In the genomic region with DNA sequence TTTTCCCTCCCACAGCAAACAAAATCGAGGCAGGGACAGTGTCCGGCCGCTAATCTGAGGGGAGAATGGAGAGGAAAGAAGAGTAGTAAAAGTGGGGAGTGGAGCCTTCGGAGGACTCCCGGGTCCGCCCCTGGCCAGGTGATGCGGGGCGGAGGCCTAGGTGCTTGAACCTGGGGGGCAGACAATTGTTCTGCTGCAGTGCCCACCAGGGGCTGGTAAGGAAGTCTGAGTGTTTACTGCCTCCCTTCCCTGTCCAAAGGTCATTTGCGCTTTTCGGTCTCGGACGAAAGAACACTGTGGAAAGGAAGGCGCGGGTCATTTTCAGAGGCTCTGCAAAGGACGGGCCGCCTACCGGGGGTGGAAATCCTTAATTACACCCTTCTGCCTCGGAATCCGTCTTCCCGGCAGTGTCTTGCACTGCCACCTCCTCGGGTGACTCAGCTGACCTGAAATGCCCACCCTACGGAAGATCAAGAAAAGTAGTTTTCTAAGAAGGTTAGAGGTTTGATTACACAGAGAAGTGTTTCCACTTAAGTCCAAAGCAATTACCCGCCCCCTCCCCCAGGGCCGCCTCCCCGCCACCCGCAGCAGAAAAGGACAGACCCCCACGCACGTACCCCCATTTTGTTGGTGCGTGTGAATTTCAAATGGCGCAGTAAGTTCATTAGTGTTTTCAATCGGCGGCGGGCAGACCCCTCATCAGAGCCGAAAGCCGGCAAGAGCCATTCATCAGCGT, we compare ENCODE assay signal across 7 cellular contexts.
A peak's percentile ranks its signal among the peaks of the same experiment; 100 is the strongest.
DNase-seq lines count a peak whose midpoint lies in the region; ATAC-seq, FAIRE-seq and TF ChIP-seq lines count a peak whose summit lies in the region.

No MANE protein-coding gene starts in this region.

- CTCF ChIA-PET in activated CD8-positive, alpha-beta T cell treated with anti-CD3 and anti-CD28 coated beads for 36 hours (lab: Charles Lee) = no interaction called here

- H3K23me2 ChIP-seq in H9 (ENCODE audit: insufficient read length, low read depth, low read length, poor library complexity, severe bottlenecking) = peaks cover 24% of the 10 kb centered on the region

- no CpG with 5 or more reads among the region's 36 CpGs for WGBS in H9 (ENCODE audit: extremely low coverage, insufficient read length, low lambda C conversion rate)
- WGBS in small intestine, 3 donors = 1 to 7% (median 2%) methylated on average over 35 to 36 of the region's 36 CpGs

- TF ChIP-seq CTCF in H9 (conservative IDR thresholded peaks at IDR 0.05) = no peak; the same call in 2 of the 3 replicates
- no peak for TF ChIP-seq CTCF in activated CD8-positive, alpha-beta T cell treated with anti-CD3 and anti-CD28 coated beads for 36 hours (IDR thresholded peaks at IDR 0.05)

- H4K5ac ChIP-seq in H9 (ENCODE audit: insufficient read length, low read depth, low read length) = no peak overlapping the region

- H3K9me3 Mint-ChIP-seq in H9 = peaks cover 0 to 2% of the 10 kb centered on the region in 2 experiments; a peak in 3 of 5 replicates
- H3K9me3 Mint-ChIP-seq in activated CD8-positive, alpha-beta T cell treated with anti-CD3 and anti-CD28 coated beads for 36 hours = no peaks in the 10 kb centered on the region

- peak overlapping the region; percentile 99 for H3K4me2 ChIP-seq in H9 (ENCODE audit: insufficient read depth, insufficient read length, low read length)

- no peak overlapping the region for H4K91ac ChIP-seq in H9 (ENCODE audit: insufficient read length, low read depth, low read length)

- peak overlapping the region; percentile 63 for H3K9ac ChIP-seq in H9 (ENCODE audit: extremely low read depth, insufficient read length, low read length)

- no peaks in the 10 kb centered on the region for H3K9me3 ChIP-seq in H9 (ENCODE audit: control insufficient read depth, low read depth, low read length)
- H3K9me3 ChIP-seq in small intestine (ENCODE audit: control insufficient read depth, low read depth) = no peaks in the 10 kb centered on the region

- no peak overlapping the region for H2BK20ac ChIP-seq in H9 (ENCODE audit: low read depth, low read length, poor library complexity, severe bottlenecking)

- no peak overlapping the region for H2BK5ac ChIP-seq in H9 (ENCODE audit: insufficient read length, low read length)

- H2BK12ac ChIP-seq in H9 (ENCODE audit: insufficient read length, low read depth, low read length) = no peak overlapping the region

- peaks cover 32% of the 10 kb centered on the region for H3K27me3 Mint-ChIP-seq in H9 (ENCODE audit: low read depth)
- H3K27me3 Mint-ChIP-seq in activated CD8-positive, alpha-beta T cell treated with anti-CD3 and anti-CD28 coated beads for 36 hours = peaks cover 55% of the 10 kb centered on the region

- H2BK15ac ChIP-seq in H9 (ENCODE audit: low read depth, low read length) = no peak overlapping the region

- H2AFZ ChIP-seq in H9 (ENCODE audit: low read length) = no peak overlapping the region

- no peak overlapping the region for H3K27ac ChIP-seq in H9 (ENCODE audit: insufficient read length, low read depth, low read length)
- peak overlapping the region in 1 of 2 donors; percentile 60 for H3K27ac ChIP-seq in small intestine (ENCODE audit: low read depth in 1 of 2, low read length in 1 of 2)

- POLR2A ChIA-PET in activated CD8-positive, alpha-beta T cell treated with anti-CD3 and anti-CD28 coated beads for 36 hours (lab: Charles Lee) = no interaction called here

- no peak overlapping the region for H3K4ac ChIP-seq in H9 (ENCODE audit: low read depth, low read length)

- no peak for FAIRE-seq in small intestine (lab: Jason Lieb, UNC)

- H3K4me3 Mint-ChIP-seq in H9 = peak overlapping the region; percentile 92 to 95
- peak overlapping the region; percentile 59 for H3K4me3 Mint-ChIP-seq in activated CD8-positive, alpha-beta T cell treated with anti-CD3 and anti-CD28 coated beads for 36 hours

- no peak for ATAC-seq in activated CD8-positive, alpha-beta T cell treated with anti-CD3 and anti-CD28 coated beads for 36 hours
- no peak for ATAC-seq in GM21717 (IDR thresholded peaks at IDR 0.05; ENCODE audit: unreplicated experiment)

- no peak overlapping the region for H3K56ac ChIP-seq in H9 (ENCODE audit: insufficient read length, low read depth, low read length)

- DNase-seq in H9 (no peak), small intestine (peak; percentile 77), NCI-H2196 treated with DMSO at 0.1 percent for 48 hours (lab: John Stamatoyannopoulos, UW; ENCODE audit: unreplicated experiment) (no peak), NCI-H1436 treated with DMSO at 0.1 percent for 48 hours (lab: John Stamatoyannopoulos, UW) (no peak)
- DNase-seq in activated CD8-positive, alpha-beta T cell treated with anti-CD3 and anti-CD28 coated beads for 36 hours = peak; percentile 4

- H3K27ac Mint-ChIP-seq in H9 = peak overlapping the region; percentile 90 to 97 (median 94); a peak in 6 of 7 replicates
- no peak overlapping the region for H3K27ac Mint-ChIP-seq in activated CD8-positive, alpha-beta T cell treated with anti-CD3 and anti-CD28 coated beads for 36 hours

- peaks cover 4% of the 10 kb centered on the region; the same call in 1 of the 2 replicates for H3K27me3 ChIP-seq in H9 (ENCODE audit: insufficient read depth, low read length)
- H3K27me3 ChIP-seq in small intestine (ENCODE audit: control insufficient read depth in 2 of 2, insufficient read depth in 2 of 2, low read length in 2 of 2) = peaks cover 0 to 17% of the 10 kb centered on the region in 2 donors

- H3K18ac ChIP-seq in H9 (ENCODE audit: insufficient read length, low read depth, low read length) = no peak overlapping the region

- H3T11ph ChIP-seq in H9 (ENCODE audit: low read length) = no peak overlapping the region

- H3K79me2 ChIP-seq in H9 (ENCODE audit: insufficient read depth, low read length) = peaks cover 12% of the 10 kb centered on the region; the same call in 1 of the 2 replicates

- no peak overlapping the region for H2BK120ac ChIP-seq in H9 (ENCODE audit: low read depth, low read length, poor library complexity, severe bottlenecking)

- peaks cover 0 to 6% (median 3%) of the 10 kb centered on the region in 3 experiments; a peak in 3 of 7 replicates for H3K36me3 Mint-ChIP-seq in H9 (ENCODE audit: insufficient read depth in 1 of 3, low read depth in 3 of 3)
- no peaks in the 10 kb centered on the region for H3K36me3 Mint-ChIP-seq in activated CD8-positive, alpha-beta T cell treated with anti-CD3 and anti-CD28 coated beads for 36 hours (ENCODE audit: low read depth)

- H3K4me1 Mint-ChIP-seq in H9 = peaks cover 43 to 48% of the 10 kb centered on the region in 2 experiments
- H3K4me1 Mint-ChIP-seq in activated CD8-positive, alpha-beta T cell treated with anti-CD3 and anti-CD28 coated beads for 36 hours (ENCODE audit: low read depth) = peaks cover 16% of the 10 kb centered on the region

- H3K23ac ChIP-seq in H9 (ENCODE audit: insufficient read length, low read depth, low read length) = no peak overlapping the region

- no peaks in the 10 kb centered on the region for H3K4me1 ChIP-seq in H9 (ENCODE audit: insufficient read depth, low read length)
- H3K4me1 ChIP-seq in small intestine (ENCODE audit: control insufficient read depth in 2 of 2, insufficient read depth in 1 of 2, low read depth in 1 of 2, low read length in 1 of 2) = peaks cover 0 to 5% of the 10 kb centered on the region in 2 donors

- H4K20me1 ChIP-seq in H9 (ENCODE audit: control insufficient read depth, insufficient read depth, insufficient read length) = no peaks in the 10 kb centered on the region

- H3K4me3 ChIP-seq in iPS-11a (ENCODE audit: low read depth, low read length) (peak overlapping the region; percentile 69), small intestine (ENCODE audit: low read depth in 1 of 2, low read length in 2 of 2) (peak overlapping the region; percentile 22 to 79)

- no peaks in the 10 kb centered on the region for H3K79me1 ChIP-seq in H9 (ENCODE audit: insufficient read depth, low read depth, low read length, poor library complexity, severe bottlenecking)

- no peak overlapping the region for H4K8ac ChIP-seq in H9 (replicated peaks; ENCODE audit: insufficient read length, low read depth, low read length)

- no peak overlapping the region for H2AK5ac ChIP-seq in H9 (ENCODE audit: insufficient read length, low read length)

- H3K36me3 ChIP-seq in small intestine (ENCODE audit: control insufficient read depth in 2 of 2, insufficient read depth in 2 of 2, low read length in 2 of 2) = no peaks in the 10 kb centered on the region

- intact Hi-C loops in activated CD8-positive, alpha-beta T cell treated with anti-CD3 and anti-CD28 coated beads for 36 hours (cut with micrococcal nuclease) = no loop called here

- peak overlapping the region; percentile 28; the same call in 1 of the 2 replicates for H3K14ac ChIP-seq in H9 (ENCODE audit: insufficient read depth, low read length)

Comparison
In these comparisons a context has a peak if more than half of its experiments do, and no peak if none do; other contexts are left out.
1. DNase-seq: peak in activated CD8-positive, alpha-beta T cell treated with anti-CD3 and anti-CD28 coated beads for 36 hours (single experiment) and small intestine (single experiment); none in H9 (single experiment), NCI-H2196 treated with DMSO at 0.1 percent for 48 hours (single experiment) and NCI-H1436 treated with DMSO at 0.1 percent for 48 hours (single experiment).